17 cellular contexts compared by ENCODE assay signal in genomic region chr18:78245451-78245850, GRCh38.
DNase-seq lines count a peak whose midpoint lies in the region; TF ChIP-seq lines count a peak whose summit lies in the region.
"Had no signal": no experiment of that assay in that cellular context is flagged by ENCODE, and none has a peak within 500 bp of the region (broad histone marks: within the 10 kb centered on the region; RNA-seq: fewer than 3 reads in every experiment).

No MANE protein-coding gene starts in this region.

- peaks cover 33% of the 10 kb centered on the region for H3K9me3 Mint-ChIP-seq in MCF 10A (ENCODE audit: unreplicated experiment)
- H3K9me3 Mint-ChIP-seq: CD8-positive, alpha-beta T cell; H9 had no signal

- no peak overlapping the region for H3K4me3 ChIP-seq in breast epithelium

- no peak for TF ChIP-seq POLR2A in breast epithelium (IDR thresholded peaks at IDR 0.05)

- DNase-seq in MCF 10A (ENCODE audit: unreplicated experiment) = peak; percentile 4
- DNase-seq in breast epithelium (ENCODE audit: low spot score in 2 of 2) = no peak
- peak; percentile 78 for DNase-seq in pons (ENCODE audit: low spot score)
- DNase-seq in NCI-H748 (lab: John Stamatoyannopoulos, UW; ENCODE audit: unreplicated experiment) = no peak
- no peak for DNase-seq in NCI-H345 treated with DMSO at 0.1 percent for 48 hours (lab: John Stamatoyannopoulos, UW; ENCODE audit: unreplicated experiment)
- no peak for DNase-seq in AG08396 (ENCODE audit: low spot score)
- DNase-seq in NAMALWA (ENCODE audit: low spot score) = no peak
- DNase-seq: AML-193; CD8-positive, alpha-beta T cell; COR-L47; DMS79 treated with DMSO at 0.1 percent for 48 hours; EL; GOT3; H9 had no signal

- no peaks in the 10 kb centered on the region for H3K36me3 Mint-ChIP-seq in MCF 10A (ENCODE audit: insufficient read depth, unreplicated experiment)
- H3K36me3 Mint-ChIP-seq: CD8-positive, alpha-beta T cell had no signal

- peaks cover 0 to 14% of the 10 kb centered on the region in 2 donors for H3K27me3 ChIP-seq in breast epithelium
- H3K27me3 ChIP-seq in layer of hippocampus (ENCODE audit: control insufficient read depth, insufficient read depth, low read length) = peaks cover 5% of the 10 kb centered on the region

- CTCF ChIA-PET in MCF 10A (lab: Yijun Ruan, JAX) = no interaction called here

- H3K27me3 Mint-ChIP-seq in MCF 10A (ENCODE audit: insufficient read depth, unreplicated experiment) = no peaks in the 10 kb centered on the region

- no peaks in the 10 kb centered on the region for H3K36me3 ChIP-seq in breast epithelium

- peaks cover 0 to 5% of the 10 kb centered on the region in 2 donors for H3K4me1 ChIP-seq in breast epithelium

- no peak overlapping the region for H3K27ac Mint-ChIP-seq in MCF 10A (ENCODE audit: low read depth, unreplicated experiment)
- H3K27ac Mint-ChIP-seq: CD8-positive, alpha-beta T cell had no signal

- intact Hi-C loops in MCF 10A (cut with micrococcal nuclease) (no loop called here), breast epithelium (cut with DNase I; ENCODE audit: low total_unique reads) (no loop called here)

- no peaks in the 10 kb centered on the region for H3K9me3 ChIP-seq in breast epithelium

- no peak overlapping the region for H3K4me3 Mint-ChIP-seq in MCF 10A (ENCODE audit: unreplicated experiment)
- H3K4me3 Mint-ChIP-seq: CD8-positive, alpha-beta T cell; H9 had no signal

- H3K4me1 Mint-ChIP-seq in MCF 10A (ENCODE audit: insufficient read depth, unreplicated experiment) = no peaks in the 10 kb centered on the region

- H3K27ac ChIP-seq in breast epithelium (no peak overlapping the region), layer of hippocampus (ENCODE audit: low read depth, low read length) (peak overlapping the region; percentile 16)
- H3K27ac ChIP-seq: 22Rv1, C4-2B had no signal

- POLR2A ChIA-PET in MCF 10A (lab: Yijun Ruan, JAX) = no interaction called here

- TF ChIP-seq CTCF in MCF 10A (IDR thresholded peaks at IDR 0.05; ENCODE audit: unreplicated experiment) = no peak
- no peak for TF ChIP-seq CTCF in breast epithelium (IDR thresholded peaks at IDR 0.05)

- BruUV-seq in MCF 10A (replicated peaks; lab: Mats Ljungman, UMichigan) = no TSS peak

Comparison
In these comparisons a context has a peak if more than half of its experiments do, and no peak if none do; other contexts are left out.
1. DNase-seq: peak in MCF 10A (single experiment) and pons (single experiment); none in breast epithelium (0 of 2), NCI-H748 (single experiment), NCI-H345 treated with DMSO at 0.1 percent for 48 hours (single experiment), AG08396 (single experiment) and NAMALWA (single experiment).